ENCODE assay signal across 17 cellular contexts in the genomic region with DNA sequence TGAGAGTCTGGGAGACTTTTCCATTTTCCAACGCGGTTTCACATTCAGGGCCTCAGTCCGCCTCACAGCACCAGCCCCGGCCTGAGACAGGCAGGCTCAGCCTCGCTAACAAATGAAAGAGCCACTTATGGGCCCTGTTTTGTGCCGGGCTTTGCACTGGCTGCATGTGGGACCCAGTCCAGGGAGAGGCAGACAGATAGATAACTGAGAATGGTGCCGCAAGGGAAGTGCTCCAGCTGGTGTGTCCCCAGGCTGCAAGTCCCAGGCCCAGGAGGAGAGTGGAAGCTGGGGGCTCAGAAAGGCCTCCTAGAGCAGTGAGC. TPM values are rescaled to one million over a fixed set of nuclear protein-coding genes. Genes with fewer than 3 reads are reported as not detected.
A peak's percentile ranks its signal among the peaks of the same experiment; 100 is the strongest.
DNase-seq lines count a peak whose midpoint lies in the region; ATAC-seq lines count a peak whose summit lies in the region.
"Had no signal": no experiment of that assay in that cellular context is flagged by ENCODE, and none has a peak within 500 bp of the region (broad histone marks: within the 10 kb centered on the region; RNA-seq: fewer than 3 reads in every experiment).

No MANE protein-coding gene starts in this region.

- no peaks in the 10 kb centered on the region for H3K79me1 ChIP-seq in neuronal stem cell (ENCODE audit: low read depth, low read length)

- intact Hi-C loops in Right ventricle myocardium superior (cut with DNase I): no loop called here

- H3K14ac ChIP-seq in neuronal stem cell (ENCODE audit: low read length): no peak overlapping the region

- H3K9me3 ChIP-seq in NT2/D1 (ENCODE audit: insufficient read depth, low read length): peaks cover 22% of the 10 kb centered on the region
- H3K9me3 ChIP-seq in neuronal stem cell (replicated peaks in 1 of 2; ENCODE audit: control insufficient read depth in 2 of 2, insufficient read depth in 1 of 2, low read depth in 1 of 2, low read length in 2 of 2): peaks cover 0 to 3% of the 10 kb centered on the region in 2 donors
- H3K9me3 ChIP-seq: suprapubic skin had no signal

- no peak overlapping the region for H4K91ac ChIP-seq in neuronal stem cell (ENCODE audit: low read depth, low read length, poor library complexity)

- H3K36me3 ChIP-seq in NT2/D1 (ENCODE audit: insufficient read depth, insufficient read length, low read length) (no peaks in the 10 kb centered on the region), neuronal stem cell (replicated peaks in 1 of 2; ENCODE audit: control insufficient read depth in 2 of 2, insufficient read depth in 2 of 2, low read length in 2 of 2) (no peaks in the 10 kb centered on the region)
- H3K36me3 ChIP-seq: suprapubic skin had no signal

- H3K9ac ChIP-seq in NT2/D1 (ENCODE audit: insufficient read length, low read depth) (peak overlapping the region; percentile 1), neuronal stem cell (ENCODE audit: low read depth, low read length, poor library complexity) (no peak overlapping the region)
- H3K9ac ChIP-seq: parathyroid adenoma had no signal

- H2AK5ac ChIP-seq in neuronal stem cell (ENCODE audit: low read depth, low read length): peak overlapping the region; percentile 76

- no peak overlapping the region for H3K23ac ChIP-seq in neuronal stem cell (ENCODE audit: low read depth, low read length, poor library complexity)

- no peak overlapping the region for H2BK5ac ChIP-seq in neuronal stem cell (ENCODE audit: low read length)

- peak overlapping the region; percentile 68 for H3K18ac ChIP-seq in neuronal stem cell (ENCODE audit: low read length)

- ATAC-seq in Right ventricle myocardium superior (ENCODE audit: poor library complexity): peak; percentile 72
- no peak for ATAC-seq in HG03354 (IDR thresholded peaks at IDR 0.05; ENCODE audit: poor library complexity, severe bottlenecking, unreplicated experiment)
- ATAC-seq in HG03571 (IDR thresholded peaks at IDR 0.05; ENCODE audit: unreplicated experiment): no peak
- ATAC-seq in HG03520 (IDR thresholded peaks at IDR 0.05; ENCODE audit: unreplicated experiment): no peak
- no peak for ATAC-seq in HG02678 (IDR thresholded peaks at IDR 0.05; ENCODE audit: unreplicated experiment)
- ATAC-seq: effector memory CD8-positive, alpha-beta T cell; T-cell had no signal

- H3K4ac ChIP-seq in neuronal stem cell (ENCODE audit: low read length): no peak overlapping the region

- peak overlapping the region; percentile 96 for H4K8ac ChIP-seq in neuronal stem cell (ENCODE audit: low read depth, low read length)

- DNase-seq in AG20443 (ENCODE audit: low spot score) (peak; percentile 3), NT2/D1 (ENCODE audit: low read depth, low spot score) (no peak), Right ventricle myocardium superior (no peak), neuronal stem cell (ENCODE audit: low spot score) (no peak)
- DNase-seq: activated CD4-positive, CD25-positive, alpha-beta regulatory T cell; activated naive CD4-positive, alpha-beta T cell treated with anti-CD3 and anti-CD28 coated beads, Interleukin-2, amount 50 U/mL, for 16 hours; effector memory CD8-positive, alpha-beta T cell; NCI-H1930; NCI-H82 had no signal

- peak overlapping the region; percentile 88 for H2BK15ac ChIP-seq in neuronal stem cell (ENCODE audit: low read length)

- peaks cover 28% of the 10 kb centered on the region for H3K4me1 ChIP-seq in NT2/D1 (ENCODE audit: insufficient read depth, insufficient read length)
- peaks cover 0 to 17% of the 10 kb centered on the region in 2 donors for H3K4me1 ChIP-seq in neuronal stem cell (ENCODE audit: control insufficient read depth in 2 of 2, insufficient read depth in 1 of 2, low read depth in 1 of 2, low read length in 2 of 2)
- H3K4me1 ChIP-seq: parathyroid adenoma had no signal

- WGBS in neuronal stem cell (ENCODE audit: extremely low coverage in 2 of 2, insufficient read length in 2 of 2, insufficient replicate concordance in 1 of 2), 2 donors: no CpG with 5 or more reads among the region's 7 CpGs

- H3K4me3 ChIP-seq in NT2/D1 (ENCODE audit: insufficient read length, low read depth): no peak overlapping the region
- H3K4me3 ChIP-seq in neuronal stem cell (ENCODE audit: low read length in 2 of 2): no peak overlapping the region
- H3K4me3 ChIP-seq: suprapubic skin had no signal

- H3K27ac ChIP-seq in neuronal stem cell (replicated peaks; ENCODE audit: low read length): no peak overlapping the region
- H3K27ac ChIP-seq: parathyroid adenoma, suprapubic skin had no signal

- peak overlapping the region; percentile 70 for H2AFZ ChIP-seq in neuronal stem cell (ENCODE audit: low read length)

- H2BK12ac ChIP-seq in neuronal stem cell (ENCODE audit: low read length): no peak overlapping the region

- no peak overlapping the region for H2BK120ac ChIP-seq in neuronal stem cell (ENCODE audit: low read depth, low read length)

- no peak overlapping the region for H3K4me2 ChIP-seq in neuronal stem cell (ENCODE audit: insufficient read depth, low read length, poor library complexity, severe bottlenecking)

- H3K27me3 ChIP-seq in NT2/D1 (ENCODE audit: insufficient read depth, insufficient read length) (no peaks in the 10 kb centered on the region), neuronal stem cell (ENCODE audit: control insufficient read depth in 3 of 3, insufficient read depth in 3 of 3, low read depth in 1 of 3, low read length in 3 of 3) (peaks cover 0 to 4% (median 0%) of the 10 kb centered on the region in 3 experiments)

RNA-seq across cellular contexts. Expression of gene ADRA2B, which starts 26.2 kb away (rescaled TPM):
- 6.4 TPM for total RNA-seq in Right ventricle myocardium superior
- 3.6 TPM for polyA plus RNA-seq in neuronal stem cell (2013, experiment 1 of 2)
- 3.7 TPM for polyA plus RNA-seq in neuronal stem cell (2013, experiment 2 of 2)
- total RNA-seq: RPMI7951 had no signal

RNA-seq across cellular contexts. Expression of gene ASTL, which starts 48.2 kb away (rescaled TPM):
- not detected for total RNA-seq in Right ventricle myocardium superior
- not detected for polyA plus RNA-seq in neuronal stem cell (2013, experiment 1 of 2)
- 0.04 TPM for polyA plus RNA-seq in neuronal stem cell (2013, experiment 2 of 2)
- total RNA-seq: RPMI7951 had no signal

RNA-seq across cellular contexts. Expression of gene DUSP2, which starts 55.1 kb away (rescaled TPM):
- 1.5 TPM for total RNA-seq in Right ventricle myocardium superior
- polyA plus RNA-seq in neuronal stem cell (2013, experiment 1 of 2): 0.59 TPM
- 0.58 TPM for polyA plus RNA-seq in neuronal stem cell (2013, experiment 2 of 2)

RNA-seq across cellular contexts. Expression of gene GPAT2, which starts 55.4 kb away (rescaled TPM):
- 6.4 TPM for total RNA-seq in Right ventricle myocardium superior
- 0.03 TPM for polyA plus RNA-seq in neuronal stem cell (2013, experiment 1 of 2)
- polyA plus RNA-seq in neuronal stem cell (2013, experiment 2 of 2): 0.03 TPM
- total RNA-seq: RPMI7951 had no signal
